Comparison of ENCODE assay signal across 17 cellular contexts in the genomic region with DNA sequence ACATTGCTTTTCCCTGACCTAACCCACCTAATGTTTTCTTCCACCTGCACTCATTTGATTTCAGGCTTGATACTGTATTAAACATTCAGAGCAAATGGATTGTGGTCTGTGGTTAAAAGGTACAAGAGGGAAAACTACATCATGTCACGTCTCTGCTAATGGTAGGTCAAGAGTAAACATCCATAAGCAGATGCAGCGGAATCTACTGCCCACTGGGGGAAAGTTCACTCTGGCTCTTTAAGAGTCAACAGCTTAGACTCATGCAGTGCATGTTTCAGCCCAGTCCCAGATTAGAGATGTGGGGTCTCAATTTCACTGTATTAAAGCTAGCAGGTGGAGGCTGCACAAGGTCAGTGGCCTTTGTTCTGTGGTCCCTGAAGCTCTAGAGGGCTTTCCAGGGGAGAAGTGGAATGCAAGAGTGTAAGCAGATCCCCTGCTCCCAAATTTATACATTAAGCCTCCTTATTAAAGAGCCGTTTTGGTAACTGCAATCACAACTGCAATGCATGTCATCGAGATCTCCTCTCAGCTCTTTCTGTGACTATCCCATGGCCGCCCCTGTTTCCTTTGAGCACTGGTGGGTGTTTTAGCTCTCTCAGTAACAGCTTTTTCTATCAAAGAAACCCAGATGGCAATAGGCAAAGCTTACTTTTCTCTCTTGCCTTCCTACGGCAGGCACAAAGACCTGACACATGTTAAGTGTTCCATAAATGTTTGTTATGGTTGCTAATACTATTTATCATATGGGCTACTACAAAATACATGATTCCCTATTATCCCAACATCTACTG. TPM values are rescaled to one million over a fixed set of nuclear protein-coding genes. Genes with fewer than 3 reads are reported as not detected.
A peak's percentile ranks its signal among the peaks of the same experiment; 100 is the strongest.
DNase-seq lines count a peak whose midpoint lies in the region; ATAC-seq and TF ChIP-seq lines count a peak whose summit lies in the region.
"Had no signal": no experiment of that assay in that cellular context is flagged by ENCODE, and none has a peak within 500 bp of the region (broad histone marks: within the 10 kb centered on the region; RNA-seq: fewer than 3 reads in every experiment).

No MANE protein-coding gene starts in this region.

- peak; percentile 42 for DNase-seq in astrocyte of the spinal cord (ENCODE audit: low read depth, low spot score)
- DNase-seq in kidney tubule cell (ENCODE audit: low spot score), result peak; percentile 25
- DNase-seq in cerebellum (ENCODE audit: low spot score), result no peak
- DNase-seq in NCI-H526 treated with DMSO at 0.1 percent for 48 hours (lab: John Stamatoyannopoulos, UW), result no peak
- DNase-seq: activated CD4-positive, alpha-beta T cell treated with anti-CD3 and anti-CD28 coated beads, Interleukin-2, amount 50 U/mL, for 48 hours; cortex of kidney; NCI-H1436; NCI-H446 treated with DMSO at 0.1 percent for 48 hours; right cardiac atrium; stimulated activated CD4-positive, alpha-beta T cell treated with anti-CD3 and anti-CD28 coated beads, Interleukin-4, amount 100 ng/mL, for 1 hour; upper lobe of left lung had no signal

- no peak overlapping the region; the same call in 1 of the 2 replicates for H3K9ac ChIP-seq in HUES48 (ENCODE audit: low read depth, low read length)
- H3K9ac ChIP-seq in stomach smooth muscle (ENCODE audit: low read length in 2 of 2), result no peak overlapping the region

- no peak for ATAC-seq in HG02973 (IDR thresholded peaks at IDR 0.05; ENCODE audit: unreplicated experiment)
- ATAC-seq: natural killer cell treated with Interleukin-12 subunit alpha and Interleukin-12 subunit beta and Interleukin-15 and Interleukin-18, amount 100 ng/mL, for 72 hours; SK-N-SH treated with all-trans-retinoic acid at 6 μM for 48 hours had no signal

- 0 out of 2 replicates have a peak, but pooled peaks cover 5% of the 10 kb centered on the region for H3K36me3 ChIP-seq in HUES48 (ENCODE audit: control insufficient read depth, insufficient read depth, low read length)
- no peaks in the 10 kb centered on the region for H3K36me3 ChIP-seq in stomach smooth muscle (ENCODE audit: control insufficient read depth in 2 of 2, insufficient read depth in 2 of 2, low read length in 2 of 2)
- H3K36me3 ChIP-seq: BLaER1 treated with 17β-estradiol and CSF1 and Interleukin-3, amounts not matched to agents 10 nM and 100 nM had no signal

- H3K9me3 ChIP-seq in HUES48 (ENCODE audit: control insufficient read depth, insufficient read depth, low read length), result no peaks in the 10 kb centered on the region
- no peaks in the 10 kb centered on the region for H3K9me3 ChIP-seq in stomach smooth muscle (ENCODE audit: control insufficient read depth in 2 of 2, low read length in 2 of 2)
- H3K9me3 ChIP-seq: BLaER1 treated with 17β-estradiol and CSF1 and Interleukin-3, amounts not matched to agents 10 nM and 100 nM; upper lobe of left lung had no signal

- no peak overlapping the region for H3K4me3 ChIP-seq in HUES48 (ENCODE audit: low read depth, low read length)
- H3K4me3 ChIP-seq in astrocyte of the spinal cord (ENCODE audit: low read depth, low read length), result no peak overlapping the region
- H3K4me3 ChIP-seq in stomach smooth muscle (ENCODE audit: low read length in 2 of 2), result peak overlapping the region in 1 of 2 donors; percentile 36
- H3K4me3 ChIP-seq: BLaER1 treated with 17β-estradiol and CSF1 and Interleukin-3, amounts not matched to agents 10 nM and 100 nM; upper lobe of left lung had no signal

- TF ChIP-seq CTCF in astrocyte of the spinal cord (IDR thresholded peaks at IDR 0.05; ENCODE audit: low read depth, low read length), result no peak

- in situ Hi-C loops in astrocyte of the spinal cord (cut with HindIII; ENCODE audit: low sequenced_read_pairs), result no loop called here

- H3K27ac ChIP-seq in HUES48 (ENCODE audit: low read depth, low read length), result peak overlapping the region; percentile 76
- peak overlapping the region; percentile 12 for H3K27ac ChIP-seq in stomach smooth muscle (ENCODE audit: low read length)

- H3K27me3 ChIP-seq in HUES48 (ENCODE audit: control insufficient read depth, insufficient read depth, low read length) (no peaks in the 10 kb centered on the region), stomach smooth muscle (ENCODE audit: control insufficient read depth in 1 of 2, insufficient read depth in 2 of 2, low read length in 2 of 2) (no peaks in the 10 kb centered on the region)
- H3K27me3 ChIP-seq: BLaER1 treated with 17β-estradiol and CSF1 and Interleukin-3, amounts not matched to agents 10 nM and 100 nM; upper lobe of left lung had no signal

- H3K4me1 ChIP-seq in HUES48 (ENCODE audit: control insufficient read depth, insufficient read depth, low read length) (peaks cover 60% of the 10 kb centered on the region), stomach smooth muscle (ENCODE audit: control insufficient read depth, insufficient read depth, low read length) (peaks cover 7% of the 10 kb centered on the region)

RNA-seq across cellular contexts. Expression of a gene that starts 53.5 kb away (rescaled TPM):
- total RNA-seq in cerebellum, result 34.9 TPM

Comparison
In these comparisons a context has a peak if more than half of its experiments do, and no peak if none do; other contexts are left out.
1. DNase-seq: peak in astrocyte of the spinal cord (single experiment) and kidney tubule cell (single experiment); none in cerebellum (single experiment) and NCI-H526 treated with DMSO at 0.1 percent for 48 hours (single experiment).